ENCODE assay signal across 24 cellular contexts in the genomic region with DNA sequence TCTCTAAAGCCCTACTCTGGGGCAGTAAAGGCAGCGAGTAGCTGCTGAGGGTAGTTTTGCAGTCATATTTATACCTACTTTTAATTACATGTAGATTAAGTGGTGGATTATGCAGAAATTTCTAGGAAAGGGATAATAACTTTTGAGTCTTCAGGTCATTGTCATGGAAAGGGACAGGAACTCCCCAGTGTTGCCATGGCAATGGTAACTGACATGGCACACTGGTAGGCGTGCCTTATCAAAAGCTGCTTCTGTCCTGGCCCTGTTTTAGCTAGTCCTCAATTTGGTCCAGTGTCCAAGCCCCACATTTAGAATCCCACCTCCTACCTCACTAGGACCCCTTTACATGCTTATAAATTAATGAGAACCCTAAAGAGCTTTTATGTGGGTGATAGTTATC.
"Had no signal": no experiment of that assay in that cellular context is flagged by ENCODE, and none has a peak within 500 bp of the region (broad histone marks: within the 10 kb centered on the region; RNA-seq: fewer than 3 reads in every experiment).

No MANE protein-coding gene starts in this region.

- H3K4me1 Mint-ChIP-seq: naive B cell; stimulated activated naive CD8-positive, alpha-beta T cell treated with anti-CD3 and anti-CD28 coated beads, Interleukin-15, amount 100 ng/mL, for 72 hours had no signal

- H3K4me3 ChIP-seq: esophagus squamous epithelium, heart right ventricle, lower lobe of right lung, mucosa of descending colon, pancreas, right lobe of liver, thyroid gland, vagina had no signal

- H3K4me3 Mint-ChIP-seq: effector memory CD8-positive, alpha-beta T cell; naive B cell; natural killer cell treated with Interleukin-12 subunit alpha and Interleukin-12 subunit beta and Interleukin-15 and Interleukin-18, amount 100 ng/mL, for 72 hours; stimulated activated naive CD8-positive, alpha-beta T cell treated with anti-CD3 and anti-CD28 coated beads, Interleukin-15, amount 100 ng/mL, for 72 hours had no signal

- H3K9me3 ChIP-seq: esophagus squamous epithelium, heart right ventricle, lower lobe of right lung, mucosa of descending colon, neutrophil, pancreas, right lobe of liver, thyroid gland, vagina had no signal

- H3K4me1 ChIP-seq: esophagus squamous epithelium, heart right ventricle, lower lobe of right lung, pancreas, right lobe of liver, thyroid gland, vagina had no signal

- H3K27ac ChIP-seq: esophagus squamous epithelium, heart right ventricle, lower lobe of right lung, neutrophil, pancreas, right lobe of liver, thyroid gland, vagina had no signal

- H3K27me3 ChIP-seq: pancreas, right lobe of liver, thyroid gland, vagina had no signal

- H3K27ac Mint-ChIP-seq: effector memory CD8-positive, alpha-beta T cell; naive B cell; natural killer cell treated with Interleukin-12 subunit alpha and Interleukin-12 subunit beta and Interleukin-15 and Interleukin-18, amount 100 ng/mL, for 72 hours; stimulated activated naive CD8-positive, alpha-beta T cell treated with anti-CD3 and anti-CD28 coated beads, Interleukin-15, amount 100 ng/mL, for 72 hours had no signal

- DNase-seq: cortex of kidney; effector memory CD8-positive, alpha-beta T cell; esophagus squamous epithelium; foreskin melanocyte; glutamatergic neuron; heart right ventricle; hippocampal formation; left ventricle myocardium superior; lower lobe of right lung; mucosa of descending colon; naive B cell; pancreas; right lobe of liver; small intestine; stimulated activated CD4-positive, alpha-beta T cell treated with anti-CD3 and anti-CD28 coated beads, Interleukin-1b, Interleukin-23, amount 100 ng/mL, for 48 hours; stimulated activated CD4-positive, alpha-beta T cell treated with anti-CD3 and anti-CD28 coated beads, Interleukin-4, amount 100 ng/mL, for 1 hour; stimulated activated CD8-positive, alpha-beta memory T cell treated with anti-CD3 and anti-CD28 coated beads, Interleukin-4, amount 100 ng/mL, for 48 hours; stimulated activated naive CD4-positive, alpha-beta T cell; stimulated activated naive CD8-positive, alpha-beta T cell treated with anti-CD3 and anti-CD28 coated beads, Interleukin-15, amount 100 ng/mL, for 72 hours; thyroid gland; trophoblast cell had no signal

- H3K36me3 ChIP-seq: esophagus squamous epithelium, heart right ventricle, lower lobe of right lung, neutrophil, pancreas, right lobe of liver, thyroid gland, vagina had no signal

- H3K9me3 Mint-ChIP-seq: effector memory CD8-positive, alpha-beta T cell; natural killer cell treated with Interleukin-12 subunit alpha and Interleukin-12 subunit beta and Interleukin-15 and Interleukin-18, amount 100 ng/mL, for 72 hours; stimulated activated naive CD8-positive, alpha-beta T cell treated with anti-CD3 and anti-CD28 coated beads, Interleukin-15, amount 100 ng/mL, for 72 hours had no signal

- H3K36me3 Mint-ChIP-seq: naive B cell; natural killer cell treated with Interleukin-12 subunit alpha and Interleukin-12 subunit beta and Interleukin-15 and Interleukin-18, amount 100 ng/mL, for 72 hours had no signal
